Comparison of ENCODE assay signal across 11 cellular contexts in the genomic region with DNA sequence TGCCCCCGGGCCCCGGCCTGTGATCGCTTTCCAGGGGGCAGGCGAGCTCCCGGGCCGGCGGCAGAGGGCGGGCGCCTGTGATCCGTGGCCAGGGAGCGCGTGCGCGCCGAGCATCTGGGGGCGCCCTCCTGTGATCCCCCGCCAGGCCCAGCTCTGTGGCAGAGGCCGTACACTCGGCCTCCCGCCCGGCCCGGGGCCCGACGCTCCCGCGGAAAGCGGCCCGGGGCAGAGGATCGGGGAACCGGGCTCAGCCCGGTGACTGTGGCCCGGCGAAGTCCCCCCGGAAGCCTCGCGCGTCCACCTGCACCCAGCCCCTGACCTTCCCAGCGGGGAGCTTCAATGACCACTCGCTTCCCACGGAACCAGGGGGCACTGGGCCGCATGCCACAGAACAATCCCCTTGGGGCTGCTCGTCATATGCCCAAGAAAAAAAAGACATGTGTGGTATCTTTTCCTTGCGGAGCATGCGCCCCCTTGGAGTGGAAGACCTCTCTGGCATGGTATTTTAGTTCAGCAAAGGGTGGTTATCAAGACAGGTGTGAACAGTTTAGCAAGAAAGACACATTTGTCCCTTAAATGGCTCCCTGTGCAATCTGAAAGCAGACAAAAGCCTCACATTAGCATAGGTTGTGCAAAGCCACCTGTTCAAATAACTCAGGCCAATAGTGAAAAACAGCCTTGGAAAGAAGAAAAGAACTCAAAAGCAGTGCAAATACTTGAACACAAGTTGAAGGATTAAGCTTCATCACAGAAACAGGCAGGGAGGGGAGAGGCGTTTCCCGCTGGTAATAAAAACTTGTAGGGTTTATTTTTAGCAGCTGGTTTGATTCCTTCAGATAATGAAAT.
DNase-seq lines count a peak whose midpoint lies in the region; ATAC-seq and TF ChIP-seq lines count a peak whose summit lies in the region.
"Had no signal": no experiment of that assay in that cellular context is flagged by ENCODE, and none has a peak within 500 bp of the region (broad histone marks: within the 10 kb centered on the region; RNA-seq: fewer than 3 reads in every experiment).

No MANE protein-coding gene starts in this region.

- peak overlapping the region; percentile 34 for H3K27ac ChIP-seq in lower lobe of right lung
- H3K27ac ChIP-seq: tibial artery had no signal

- intact Hi-C loops in lower lobe of right lung (cut with DNase I) = no loop called here

- H3K4me1 ChIP-seq in lower lobe of right lung = peaks cover 5% of the 10 kb centered on the region

- no peaks in the 10 kb centered on the region for H3K36me3 ChIP-seq in lower lobe of right lung
- H3K36me3 ChIP-seq: tibial artery had no signal

- no peak for TF ChIP-seq CTCF in AG09309 (IDR thresholded peaks at IDR 0.05; ENCODE audit: control insufficient read depth, insufficient read depth, low read depth, low read length, missing control alignments)
- no peak for TF ChIP-seq CTCF in astrocyte of the spinal cord (IDR thresholded peaks at IDR 0.05; ENCODE audit: low read depth, low read length)
- TF ChIP-seq CTCF in lower lobe of right lung (IDR thresholded peaks at IDR 0.05) = no peak

- H3K9me3 ChIP-seq in lower lobe of right lung = no peaks in the 10 kb centered on the region
- H3K9me3 ChIP-seq: tibial artery had no signal

- peak overlapping the region; percentile 42 for H3K4me3 ChIP-seq in AG09309 (ENCODE audit: control insufficient read depth, low read depth, low read length)
- H3K4me3 ChIP-seq in astrocyte of the spinal cord (ENCODE audit: low read depth, low read length) = peak overlapping the region; percentile 28
- peak overlapping the region; percentile 31 for H3K4me3 ChIP-seq in lower lobe of right lung

- ATAC-seq in lower lobe of right lung (peak; percentile 85 to 94), GM21381 (IDR thresholded peaks at IDR 0.05; ENCODE audit: unreplicated experiment) (no peak)

- in situ Hi-C loops in astrocyte of the spinal cord (cut with HindIII; ENCODE audit: low sequenced_read_pairs) = no loop called here

- DNase-seq in AG09309 (ENCODE audit: low read depth) = no peak
- peak; percentile 91 for DNase-seq in NCI-H1092 (lab: John Stamatoyannopoulos, UW)
- no peak for DNase-seq in astrocyte of the spinal cord (ENCODE audit: low read depth, low spot score)
- no peak for DNase-seq in lower lobe of right lung
- DNase-seq in RPMI8226 = no peak
- no peak for DNase-seq in H4 (ENCODE audit: low spot score)
- DNase-seq in SKM-1 (lab: John Stamatoyannopoulos, UW; ENCODE audit: unreplicated experiment) = no peak
- DNase-seq: activated T-cell treated with anti-CD3 and anti-CD28 coated beads, Interleukin-2, amount 50 U/mL, for 48 hours; Right ventricle myocardium superior; tibial artery had no signal

- peaks cover 9% of the 10 kb centered on the region for H3K27me3 ChIP-seq in lower lobe of right lung (ENCODE audit: low read depth)
